Comparison of ENCODE assay signal across 21 cellular contexts in genomic region chr20:40970218-40970617, GRCh38. TPM values are rescaled to one million over a fixed set of nuclear protein-coding genes. Genes with fewer than 3 reads are reported as not detected.
DNase-seq lines count a peak whose midpoint lies in the region; ATAC-seq and TF ChIP-seq lines count a peak whose summit lies in the region.
"Had no signal": no experiment of that assay in that cellular context is flagged by ENCODE, and none has a peak within 500 bp of the region (broad histone marks: within the 10 kb centered on the region; RNA-seq: fewer than 3 reads in every experiment).

No MANE protein-coding gene starts in this region.

- no peak overlapping the region for H3K4me3 ChIP-seq in fibroblast of lung (replicated peaks in 1 of 4; ENCODE audit: control extremely low read depth in 1 of 4, insufficient read depth in 1 of 4, low read depth in 3 of 4, low read length in 4 of 4)
- H3K4me3 ChIP-seq: esophagus squamous epithelium, heart left ventricle had no signal

- no peaks in the 10 kb centered on the region for H3K36me3 ChIP-seq in fibroblast of lung (ENCODE audit: control insufficient read depth, insufficient read depth, low read length)
- H3K36me3 ChIP-seq: esophagus squamous epithelium, heart left ventricle, WERI-Rb-1 had no signal

- H3K36me3 Mint-ChIP-seq in stimulated activated memory B cell treated with anti-CD40 and anti-IgM and Interleukin-4, amounts not matched to agents 10 μg/mL and 1 μg/mL and 100 μg/mL, for 72 hours = no peaks in the 10 kb centered on the region
- H3K36me3 Mint-ChIP-seq: activated naive CD4-positive, alpha-beta T cell treated with anti-CD3 and anti-CD28 coated beads, Interleukin-2, amount 50 U/mL, for 72 hours; naive B cell had no signal

- no peaks in the 10 kb centered on the region for H4K20me1 ChIP-seq in fibroblast of lung (ENCODE audit: control insufficient read depth, extremely low read depth, insufficient read depth, low read length)

- TF ChIP-seq CTCF in VCaP (conservative IDR thresholded peaks at IDR 0.05) (peak; percentile 41; the same call in 1 of the 2 replicates), fibroblast of lung (conservative IDR thresholded peaks at IDR 0.05 in 1 of 2, IDR thresholded peaks at IDR 0.05 in 1 of 2; ENCODE audit: low read depth in 1 of 2, low read length in 2 of 2) (peak; percentile 18 to 22)

- no peaks in the 10 kb centered on the region for H3K27me3 Mint-ChIP-seq in stimulated activated memory B cell treated with anti-CD40 and anti-IgM and Interleukin-4, amounts not matched to agents 10 μg/mL and 1 μg/mL and 100 μg/mL, for 72 hours

- peaks cover 10% of the 10 kb centered on the region for H3K4me1 Mint-ChIP-seq in stimulated activated memory B cell treated with anti-CD40 and anti-IgM and Interleukin-4, amounts not matched to agents 10 μg/mL and 1 μg/mL and 100 μg/mL, for 72 hours

- H3K27ac Mint-ChIP-seq in stimulated activated memory B cell treated with anti-CD40 and anti-IgM and Interleukin-4, amounts not matched to agents 10 μg/mL and 1 μg/mL and 100 μg/mL, for 72 hours = no peak overlapping the region
- H3K27ac Mint-ChIP-seq: activated CD4-positive, alpha-beta memory T cell treated with anti-CD3 and anti-CD28 coated beads, Interleukin-2, amount 10 ng/mL, durations not matched to agents 7 days and 5 days; activated naive CD4-positive, alpha-beta T cell treated with anti-CD3 and anti-CD28 coated beads, Interleukin-2, amount 50 U/mL, for 72 hours; activated T-cell treated with anti-CD3 and anti-CD28 coated beads, Interleukin-2, amount 50 U/mL, for 72 hours; naive B cell had no signal

- H3K27ac ChIP-seq in VCaP (no peak overlapping the region), fibroblast of lung (ENCODE audit: insufficient read depth, low read length) (no peak overlapping the region)
- H3K27ac ChIP-seq: 22Rv1, esophagus squamous epithelium, heart left ventricle, WERI-Rb-1 had no signal

- DNase-seq in NCI-H82 (lab: John Stamatoyannopoulos, UW) = peak; percentile 11
- no peak for DNase-seq in NCI-H82 treated with DMSO at 0.1 percent for 48 hours (lab: John Stamatoyannopoulos, UW; ENCODE audit: unreplicated experiment)
- no peak for DNase-seq in fibroblast of lung (ENCODE audit: low read depth in 2 of 2)
- DNase-seq in effector CD4-positive, alpha-beta T cell = no peak
- DNase-seq in stimulated activated naive CD8-positive, alpha-beta T cell treated with anti-CD3 and anti-CD28 coated beads, Interleukin-15, Interleukin-2, amounts not matched to agents 100 U/mL and 50 U/mL, for 24 hours = no peak
- DNase-seq: activated CD4-positive, alpha-beta memory T cell treated with anti-CD3 and anti-CD28 coated beads, Interleukin-2, amount 10 ng/mL, durations not matched to agents 7 days and 5 days; activated T-cell treated with anti-CD3 and anti-CD28 coated beads, Interleukin-2, amount 50 U/mL, for 72 hours; esophagus squamous epithelium; heart left ventricle; MM.1S; naive B cell; NCI-H1694; NK-92 treated with Interleukin-12 subunit alpha and Interleukin-12 subunit beta, amount 100 ng/mL, for 24 hours; Right ventricle myocardium superior; stimulated activated CD4-positive, alpha-beta T cell treated with anti-CD3 and anti-CD28 coated beads, Interleukin-12 subunit alpha, Interleukin-12 subunit beta, amount 100 ng/mL, for 4 hours; WERI-Rb-1 had no signal

- H3K4me3 Mint-ChIP-seq in stimulated activated memory B cell treated with anti-CD40 and anti-IgM and Interleukin-4, amounts not matched to agents 10 μg/mL and 1 μg/mL and 100 μg/mL, for 72 hours = peak overlapping the region; percentile 43
- H3K4me3 Mint-ChIP-seq: activated CD4-positive, alpha-beta memory T cell treated with anti-CD3 and anti-CD28 coated beads, Interleukin-2, amount 10 ng/mL, durations not matched to agents 7 days and 5 days had no signal

- H3K27me3 ChIP-seq in fibroblast of lung (ENCODE audit: control insufficient read depth, insufficient read depth, low read length) = no peaks in the 10 kb centered on the region
- H3K27me3 ChIP-seq: heart left ventricle had no signal

- H3K9me3 ChIP-seq in fibroblast of lung (ENCODE audit: control insufficient read depth, insufficient read depth, low read depth, low read length) = no peaks in the 10 kb centered on the region
- H3K9me3 ChIP-seq: esophagus squamous epithelium, heart left ventricle had no signal

- H3K9me3 Mint-ChIP-seq in stimulated activated memory B cell treated with anti-CD40 and anti-IgM and Interleukin-4, amounts not matched to agents 10 μg/mL and 1 μg/mL and 100 μg/mL, for 72 hours = no peaks in the 10 kb centered on the region
- H3K9me3 Mint-ChIP-seq: activated CD4-positive, alpha-beta memory T cell treated with anti-CD3 and anti-CD28 coated beads, Interleukin-2, amount 10 ng/mL, durations not matched to agents 7 days and 5 days; activated naive CD4-positive, alpha-beta T cell treated with anti-CD3 and anti-CD28 coated beads, Interleukin-2, amount 50 U/mL, for 72 hours; activated T-cell treated with anti-CD3 and anti-CD28 coated beads, Interleukin-2, amount 50 U/mL, for 72 hours; naive B cell had no signal

- H3K4me2 ChIP-seq in fibroblast of lung (ENCODE audit: extremely low read depth, insufficient read depth, low read length) = no peak overlapping the region

- H2AFZ ChIP-seq in fibroblast of lung (ENCODE audit: low read length) = no peak overlapping the region

- no peaks in the 10 kb centered on the region for H3K79me2 ChIP-seq in fibroblast of lung (ENCODE audit: control insufficient read depth, insufficient read depth, low read length)

- ATAC-seq in stimulated activated memory B cell treated with anti-CD40 and anti-IgM and Interleukin-4, amounts not matched to agents 10 μg/mL and 1 μg/mL and 100 μg/mL, for 72 hours = no peak
- ATAC-seq in HG02571 (IDR thresholded peaks at IDR 0.05; ENCODE audit: unreplicated experiment) = no peak
- no peak for ATAC-seq in stimulated activated naive CD8-positive, alpha-beta T cell treated with anti-CD3 and anti-CD28 coated beads, Interleukin-15, Interleukin-2, amounts not matched to agents 100 U/mL and 50 U/mL, for 24 hours
- ATAC-seq: activated naive CD4-positive, alpha-beta T cell treated with anti-CD3 and anti-CD28 coated beads, Interleukin-2, amount 50 U/mL, for 72 hours; activated T-cell treated with anti-CD3 and anti-CD28 coated beads, Interleukin-2, amount 50 U/mL, for 72 hours; heart left ventricle had no signal

- H3K4me1 ChIP-seq in fibroblast of lung (ENCODE audit: control insufficient read depth, extremely low read depth, insufficient read depth, low read length) = peaks cover 2% of the 10 kb centered on the region

- H3K9ac ChIP-seq in fibroblast of lung (ENCODE audit: insufficient read depth, low read length) = no peak overlapping the region

RNA-seq across cellular contexts. Expression of gene TOP1, which starts 58.4 kb away (rescaled TPM):
- 27.0 and 35.3 TPM in 2 replicates for total RNA-seq in fibroblast of lung
- 18.4 and 36.0 TPM in 2 replicates for polyA plus RNA-seq in fibroblast of lung
- 59.0 and 106 TPM in 2 replicates for polyA plus RNA-seq in fibroblast of lung (2012)
- polyA minus RNA-seq in fibroblast of lung (ENCODE audit: low replicate concordance) = 7.2 and 9.9 TPM in 2 replicates
